34 cellular contexts compared by ENCODE assay signal in genomic region chr21:19621837-19622496, GRCh38.
"Had no signal": no experiment of that assay in that cellular context is flagged by ENCODE, and none has a peak within 500 bp of the region (broad histone marks: within the 10 kb centered on the region; RNA-seq: fewer than 3 reads in every experiment).

No MANE protein-coding gene starts in this region.

- H3K27ac Mint-ChIP-seq: activated CD4-positive, alpha-beta memory T cell treated with anti-CD3 and anti-CD28 coated beads for 36 hours; activated CD4-positive, alpha-beta T cell treated with anti-CD3 and anti-CD28 coated beads for 36 hours; activated CD4-positive, alpha-beta T cell treated with anti-CD3 and anti-CD28 coated beads, Interleukin-2, amount 10 ng/mL, durations not matched to agents 24 days and 14 days; activated CD8-positive, alpha-beta memory T cell treated with anti-CD3 and anti-CD28 coated beads, Interleukin-2, amount 10 ng/mL, durations not matched to agents 7 days and 5 days; activated CD8-positive, alpha-beta T cell treated with anti-CD3 and anti-CD28 coated beads, Interleukin-2, amount 10 ng/mL, durations not matched to agents 7 days and 5 days; activated naive CD4-positive, alpha-beta T cell treated with anti-CD3 and anti-CD28 coated beads for 36 hours; activated naive CD4-positive, alpha-beta T cell treated with anti-CD3 and anti-CD28 coated beads, Interleukin-2, amount 50 U/mL, for 24 hours; activated naive CD8-positive, alpha-beta T cell treated with anti-CD3 and anti-CD28 coated beads for 36 hours; activated naive CD8-positive, alpha-beta T cell treated with anti-CD3 and anti-CD28 coated beads, Interleukin-2, amount 50 U/mL, for 24 hours; activated T-helper 1 cell treated with anti-CD3 and anti-CD28 coated beads, Interleukin-12 subunit alpha, Interleukin-12 subunit beta, Interleukin-2, Interleukin-4 antibody, amounts not matched to agents 30 ng/mL and 10 ng/mL and 1 ng/mL, durations not matched to agents 14 hours and 24 hours and 36 hours; activated T-helper 2 cell treated with anti-CD3 and anti-CD28 coated beads, Interferon-gamma antibody, Interleukin-2, Interleukin-4, amounts not matched to agents 10 μg/mL and 5 μg/mL and 100 μg/mL, durations not matched to agents 14 hours and 24 hours and 36 hours; dendritic cell treated with granulocyte-macrophage colony-stimulating factor and Interleukin-4, amounts not matched to agents 40 ng/mL and 50 ng/mL, for 4 days; endodermal cell had no signal

- H3K9me3 ChIP-seq: adrenal gland, ascending aorta, esophagus muscularis mucosa, gastrocnemius medialis, heart left ventricle had no signal

- H3K27me3 Mint-ChIP-seq: activated CD4-positive, alpha-beta memory T cell treated with anti-CD3 and anti-CD28 coated beads for 36 hours; activated CD4-positive, alpha-beta T cell treated with anti-CD3 and anti-CD28 coated beads for 36 hours; activated CD4-positive, alpha-beta T cell treated with anti-CD3 and anti-CD28 coated beads, Interleukin-2, amount 10 ng/mL, durations not matched to agents 24 days and 14 days; activated CD8-positive, alpha-beta memory T cell treated with anti-CD3 and anti-CD28 coated beads, Interleukin-2, amount 10 ng/mL, durations not matched to agents 7 days and 5 days; activated naive CD4-positive, alpha-beta T cell treated with anti-CD3 and anti-CD28 coated beads, Interleukin-2, amount 50 U/mL, for 24 hours; activated naive CD8-positive, alpha-beta T cell treated with anti-CD3 and anti-CD28 coated beads for 36 hours; activated naive CD8-positive, alpha-beta T cell treated with anti-CD3 and anti-CD28 coated beads, Interleukin-2, amount 50 U/mL, for 24 hours; central memory CD8-positive, alpha-beta T cell; dendritic cell treated with granulocyte-macrophage colony-stimulating factor and Interleukin-4, amounts not matched to agents 40 ng/mL and 50 ng/mL, for 4 days had no signal

- H3K4me1 Mint-ChIP-seq: activated CD4-positive, alpha-beta T cell treated with anti-CD3 and anti-CD28 coated beads for 36 hours; activated CD4-positive, alpha-beta T cell treated with anti-CD3 and anti-CD28 coated beads, Interleukin-2, amount 10 ng/mL, durations not matched to agents 24 days and 14 days; activated CD8-positive, alpha-beta memory T cell treated with anti-CD3 and anti-CD28 coated beads, Interleukin-2, amount 10 ng/mL, durations not matched to agents 7 days and 5 days; activated naive CD4-positive, alpha-beta T cell treated with anti-CD3 and anti-CD28 coated beads, Interleukin-2, amount 50 U/mL, for 24 hours; activated naive CD8-positive, alpha-beta T cell treated with anti-CD3 and anti-CD28 coated beads for 36 hours; activated naive CD8-positive, alpha-beta T cell treated with anti-CD3 and anti-CD28 coated beads, Interleukin-2, amount 50 U/mL, for 24 hours; central memory CD8-positive, alpha-beta T cell; endodermal cell had no signal

- H3K36me3 ChIP-seq: adrenal gland, ascending aorta, brain microvascular endothelial cell, esophagus muscularis mucosa, gastrocnemius medialis, heart left ventricle had no signal

- H3K4me3 ChIP-seq: adrenal gland, ascending aorta, coronary artery, dorsolateral prefrontal cortex, esophagus muscularis mucosa, gastrocnemius medialis, heart left ventricle had no signal

- FAIRE-seq: bronchial epithelial cell had no signal

- H3K36me3 Mint-ChIP-seq: activated CD4-positive, alpha-beta memory T cell treated with anti-CD3 and anti-CD28 coated beads for 36 hours; activated CD8-positive, alpha-beta memory T cell treated with anti-CD3 and anti-CD28 coated beads, Interleukin-2, amount 10 ng/mL, durations not matched to agents 7 days and 5 days; activated naive CD4-positive, alpha-beta T cell treated with anti-CD3 and anti-CD28 coated beads, Interleukin-2, amount 50 U/mL, for 24 hours; activated naive CD8-positive, alpha-beta T cell treated with anti-CD3 and anti-CD28 coated beads for 36 hours had no signal

- H3K27ac ChIP-seq: adrenal gland, ascending aorta, brain microvascular endothelial cell, coronary artery, dorsolateral prefrontal cortex, esophagus muscularis mucosa, foreskin keratinocyte, gastrocnemius medialis, heart left ventricle had no signal

- H3K4me3 Mint-ChIP-seq: activated CD4-positive, alpha-beta memory T cell treated with anti-CD3 and anti-CD28 coated beads for 36 hours; activated CD4-positive, alpha-beta T cell treated with anti-CD3 and anti-CD28 coated beads for 36 hours; activated CD4-positive, alpha-beta T cell treated with anti-CD3 and anti-CD28 coated beads, Interleukin-2, amount 10 ng/mL, durations not matched to agents 24 days and 14 days; activated CD8-positive, alpha-beta memory T cell treated with anti-CD3 and anti-CD28 coated beads, Interleukin-2, amount 10 ng/mL, durations not matched to agents 7 days and 5 days; activated CD8-positive, alpha-beta T cell treated with anti-CD3 and anti-CD28 coated beads, Interleukin-2, amount 10 ng/mL, durations not matched to agents 7 days and 5 days; activated naive CD4-positive, alpha-beta T cell treated with anti-CD3 and anti-CD28 coated beads for 36 hours; activated naive CD4-positive, alpha-beta T cell treated with anti-CD3 and anti-CD28 coated beads, Interleukin-2, amount 50 U/mL, for 24 hours; activated naive CD8-positive, alpha-beta T cell treated with anti-CD3 and anti-CD28 coated beads for 36 hours; activated naive CD8-positive, alpha-beta T cell treated with anti-CD3 and anti-CD28 coated beads, Interleukin-2, amount 50 U/mL, for 24 hours; activated T-helper 1 cell treated with anti-CD3 and anti-CD28 coated beads, Interleukin-12 subunit alpha, Interleukin-12 subunit beta, Interleukin-2, Interleukin-4 antibody, amounts not matched to agents 30 ng/mL and 10 ng/mL and 1 ng/mL, durations not matched to agents 14 hours and 24 hours and 36 hours; central memory CD8-positive, alpha-beta T cell; dendritic cell treated with granulocyte-macrophage colony-stimulating factor and Interleukin-4, amounts not matched to agents 40 ng/mL and 50 ng/mL, for 4 days; endodermal cell had no signal

- H3K4me1 ChIP-seq: ascending aorta, esophagus muscularis mucosa, foreskin keratinocyte, gastrocnemius medialis, heart left ventricle had no signal

- DNase-seq: activated CD4-positive, alpha-beta memory T cell treated with anti-CD3 and anti-CD28 coated beads for 36 hours; activated CD4-positive, alpha-beta T cell treated with anti-CD3 and anti-CD28 coated beads for 36 hours; activated CD4-positive, alpha-beta T cell treated with anti-CD3 and anti-CD28 coated beads, Interleukin-2, amount 10 ng/mL, durations not matched to agents 24 days and 14 days; activated CD4-positive, CD25-positive, alpha-beta regulatory T cell; activated CD4-positive, CD25-positive, alpha-beta regulatory T cell treated with anti-CD3 and anti-CD28 coated beads, Interleukin-2, amount 50 U/mL, for 72 hours; activated CD8-positive, alpha-beta memory T cell treated with anti-CD3 and anti-CD28 coated beads, Interleukin-2, amount 10 ng/mL, durations not matched to agents 7 days and 5 days; activated CD8-positive, alpha-beta memory T cell treated with anti-CD3 and anti-CD28 coated beads, Interleukin-2, amount 50 U/mL, for 4 hours; activated CD8-positive, alpha-beta T cell treated with anti-CD3 and anti-CD28 coated beads, Interleukin-2, amount 10 ng/mL, durations not matched to agents 7 days and 5 days; activated effector memory CD4-positive, alpha-beta T cell treated with anti-CD3 and anti-CD28 coated beads, Interleukin-2, amount 50 U/mL, for 16 hours; activated naive CD4-positive, alpha-beta T cell treated with anti-CD3 and anti-CD28 coated beads for 36 hours; activated naive CD8-positive, alpha-beta T cell treated with anti-CD3 and anti-CD28 coated beads for 36 hours; activated naive CD8-positive, alpha-beta T cell treated with anti-CD3 and anti-CD28 coated beads, Interleukin-2, amount 50 U/mL, for 24 hours; activated T-cell treated with anti-CD3 and anti-CD28 coated beads, Interleukin-2, amount 50 U/mL, for 1 hour; activated T-cell treated with anti-CD3 and anti-CD28 coated beads, Interleukin-2, amount 50 U/mL, for 48 hours; adrenal gland; brain microvascular endothelial cell; dorsolateral prefrontal cortex; effector memory CD4-positive, alpha-beta T cell; endodermal cell; erythroblast; foreskin keratinocyte; gastrocnemius medialis; glutamatergic neuron; heart left ventricle; T-helper 2 cell had no signal
